9 cellular contexts compared by ENCODE assay signal in genomic region chr2:20596193-20596972, GRCh38. TPM values are rescaled to one million over a fixed set of nuclear protein-coding genes. Genes with fewer than 3 reads are reported as not detected.
DNase-seq lines count a peak whose midpoint lies in the region; ATAC-seq and TF ChIP-seq lines count a peak whose summit lies in the region.
"Had no signal": no experiment of that assay in that cellular context is flagged by ENCODE, and none has a peak within 500 bp of the region (broad histone marks: within the 10 kb centered on the region; RNA-seq: fewer than 3 reads in every experiment).

No MANE protein-coding gene starts in this region.

- ATAC-seq in activated naive CD8-positive, alpha-beta T cell treated with anti-CD3 and anti-CD28 coated beads, Interleukin-2, amount 10 ng/mL, durations not matched to agents 7 days and 5 days (ENCODE audit: low read depth): no peak

- H3K36me3 Mint-ChIP-seq in activated naive CD8-positive, alpha-beta T cell treated with anti-CD3 and anti-CD28 coated beads, Interleukin-2, amount 10 ng/mL, durations not matched to agents 7 days and 5 days: no peaks in the 10 kb centered on the region
- no peaks in the 10 kb centered on the region for H3K36me3 Mint-ChIP-seq in activated naive CD8-positive, alpha-beta T cell treated with anti-CD3 and anti-CD28 coated beads for 36 hours
- H3K36me3 Mint-ChIP-seq in type B pancreatic cell: no peaks in the 10 kb centered on the region

- H3K27me3 Mint-ChIP-seq in activated naive CD8-positive, alpha-beta T cell treated with anti-CD3 and anti-CD28 coated beads, Interleukin-2, amount 10 ng/mL, durations not matched to agents 7 days and 5 days: peaks cover 2% of the 10 kb centered on the region
- no peaks in the 10 kb centered on the region for H3K27me3 Mint-ChIP-seq in activated naive CD8-positive, alpha-beta T cell treated with anti-CD3 and anti-CD28 coated beads for 36 hours
- no peaks in the 10 kb centered on the region for H3K27me3 Mint-ChIP-seq in type B pancreatic cell

- DNase-seq in activated naive CD8-positive, alpha-beta T cell treated with anti-CD3 and anti-CD28 coated beads, Interleukin-2, amount 10 ng/mL, durations not matched to agents 7 days and 5 days: no peak
- no peak for DNase-seq in activated naive CD8-positive, alpha-beta T cell treated with anti-CD3 and anti-CD28 coated beads for 36 hours
- DNase-seq in SK-MEL-5 (ENCODE audit: low read depth, low spot score) (peak; percentile 47), type B pancreatic cell (ENCODE audit: extremely low spot score, unreplicated experiment) (no peak), putamen (ENCODE audit: low spot score) (no peak), glomerular visceral epithelial cell (ENCODE audit: extremely low spot score) (no peak), activated gamma-delta T cell (lab: John Stamatoyannopoulos, UW) (no peak)
- DNase-seq: DMS 273 treated with DMSO at 0.1 percent for 48 hours had no signal

- peak overlapping the region; percentile 35 for H3K27ac Mint-ChIP-seq in activated naive CD8-positive, alpha-beta T cell treated with anti-CD3 and anti-CD28 coated beads, Interleukin-2, amount 10 ng/mL, durations not matched to agents 7 days and 5 days
- H3K27ac Mint-ChIP-seq in activated naive CD8-positive, alpha-beta T cell treated with anti-CD3 and anti-CD28 coated beads for 36 hours: no peak overlapping the region
- peak overlapping the region; percentile 7 for H3K27ac Mint-ChIP-seq in type B pancreatic cell

- H3K4me3 Mint-ChIP-seq in activated naive CD8-positive, alpha-beta T cell treated with anti-CD3 and anti-CD28 coated beads, Interleukin-2, amount 10 ng/mL, durations not matched to agents 7 days and 5 days: no peak overlapping the region
- H3K4me3 Mint-ChIP-seq in activated naive CD8-positive, alpha-beta T cell treated with anti-CD3 and anti-CD28 coated beads for 36 hours: no peak overlapping the region
- no peak overlapping the region for H3K4me3 Mint-ChIP-seq in type B pancreatic cell

- no peaks in the 10 kb centered on the region for H3K9me3 Mint-ChIP-seq in activated naive CD8-positive, alpha-beta T cell treated with anti-CD3 and anti-CD28 coated beads, Interleukin-2, amount 10 ng/mL, durations not matched to agents 7 days and 5 days
- H3K9me3 Mint-ChIP-seq in activated naive CD8-positive, alpha-beta T cell treated with anti-CD3 and anti-CD28 coated beads for 36 hours: no peaks in the 10 kb centered on the region
- no peaks in the 10 kb centered on the region for H3K9me3 Mint-ChIP-seq in type B pancreatic cell

- POLR2A ChIA-PET in activated naive CD8-positive, alpha-beta T cell treated with anti-CD3 and anti-CD28 coated beads, Interleukin-2, amount 10 ng/mL, durations not matched to agents 7 days and 5 days (lab: Charles Lee): interaction anchor here (1.3 kb wide), 1 partner anchor 149 kb away, joined by 3 read pairs; the partner anchor contains the start of gene RHOB

- peak overlapping the region; percentile 61 for H3K27ac ChIP-seq in layer of hippocampus (ENCODE audit: low read depth, low read length)

- in situ Hi-C loops in SK-MEL-5 (cut with HindIII; ENCODE audit: low pct_unique_long_range_greater_than_20kb, low sequenced_read_pairs): no loop called here

- H3K4me1 Mint-ChIP-seq in activated naive CD8-positive, alpha-beta T cell treated with anti-CD3 and anti-CD28 coated beads, Interleukin-2, amount 10 ng/mL, durations not matched to agents 7 days and 5 days: peaks cover 7% of the 10 kb centered on the region
- peaks cover 8% of the 10 kb centered on the region for H3K4me1 Mint-ChIP-seq in activated naive CD8-positive, alpha-beta T cell treated with anti-CD3 and anti-CD28 coated beads for 36 hours
- peaks cover 47% of the 10 kb centered on the region for H3K4me1 Mint-ChIP-seq in type B pancreatic cell (ENCODE audit: unreplicated experiment)

- no peak for TF ChIP-seq CTCF in type B pancreatic cell (conservative IDR thresholded peaks at IDR 0.05)

- no peaks in the 10 kb centered on the region for H3K27me3 ChIP-seq in layer of hippocampus (ENCODE audit: control insufficient read depth, insufficient read depth, low read length)

RNA-seq across cellular contexts. Expression of gene HS1BP3, which starts 54.5 kb away (rescaled TPM):
- 10 to 100 TPM; 13.8 to 14.8 TPM for total RNA-seq in activated naive CD8-positive, alpha-beta T cell treated with anti-CD3 and anti-CD28 coated beads, Interleukin-2, amount 10 ng/mL, durations not matched to agents 7 days and 5 days
- 1 to 10 TPM; 5.9 to 6.0 TPM for total RNA-seq in activated naive CD8-positive, alpha-beta T cell treated with anti-CD3 and anti-CD28 coated beads for 36 hours
- 68.8 and 69.1 TPM in 2 replicates for total RNA-seq in SK-MEL-5 (2014; rRNA removed; shearing (Covaris generic))
- polyA plus RNA-seq in SK-MEL-5 (2015; cell fraction: cytosol; rRNA removed): 91.1 and 92.0 TPM in 2 replicates
- 96.4 and 98.9 TPM in 2 replicates for polyA plus RNA-seq in SK-MEL-5 (2015; cell fraction: nucleus; rRNA removed)
- 22.1 and 24.3 TPM in 2 replicates for total RNA-seq in type B pancreatic cell (ENCODE audit: low replicate concordance)
